Comparison of ENCODE assay signal across 1 cellular context in genomic region chr1:86435327-86435726, GRCh38.
A peak's percentile ranks its signal among the peaks of the same experiment; 100 is the strongest.
TF ChIP-seq lines count a peak whose summit lies in the region.

No MANE protein-coding gene starts in this region.

TF ChIP-seq in K562, 482 proteins besides CTCF, POLR2A, EP300 and RAD21:
- TF ChIP-seq TAL1 (IDR thresholded peaks at IDR 0.05): peak; percentile 80
- TF ChIP-seq NFIC (IDR thresholded peaks at IDR 0.05): 0 out of 2 replicates have a peak, but pooled peaks have one; percentile 12
- peak; percentile 72 for TF ChIP-seq NFE2 (IDR thresholded peaks at IDR 0.05; ENCODE audit: low read depth)
- 0 out of 2 replicates have a peak, but pooled peaks have one; percentile 26 for TF ChIP-seq FOXA1 (IDR thresholded peaks at IDR 0.05; ENCODE audit: borderline replicate concordance)
- TF ChIP-seq TRIM25 (IDR thresholded peaks at IDR 0.05; ENCODE audit: borderline replicate concordance): no peak
- peak; percentile 18 for TF ChIP-seq MEIS2 (IDR thresholded peaks at IDR 0.05; ENCODE audit: partially characterized antibody)
- TF ChIP-seq CBFA2T2 (conservative IDR thresholded peaks at IDR 0.05): peak; percentile 60; the same call in 1 of the 2 replicates
- 0 out of 4 replicates have a peak, but pooled peaks of 1 of the 2 experiments have one; percentile 13 for TF ChIP-seq TRIM24 (IDR thresholded peaks at IDR 0.05)
- TF ChIP-seq HES1 (IDR thresholded peaks at IDR 0.05; ENCODE audit: low read depth): peak; percentile 67; the same call in 1 of the 2 replicates
- TF ChIP-seq DMBX1 (CRISPR knock-in tag; IDR thresholded peaks at IDR 0.05; ENCODE audit: borderline replicate concordance): no peak
- TF ChIP-seq ETV1 (tag; conservative IDR thresholded peaks at IDR 0.05; ENCODE audit: low read depth): no peak
- peak; percentile 88; the same call in 1 of the 2 replicates for TF ChIP-seq SMARCE1 (IDR thresholded peaks at IDR 0.05)
- TF ChIP-seq IRF2 (CRISPR knock-in tag; IDR thresholded peaks at IDR 0.05): no peak
- TF ChIP-seq CEBPG (CRISPR knock-in tag; IDR thresholded peaks at IDR 0.05): no peak
- no peak for TF ChIP-seq CEBPG (tag; conservative IDR thresholded peaks at IDR 0.05 in 1 of 2, IDR thresholded peaks at IDR 0.05 in 1 of 2)
- no peak for TF ChIP-seq ERF (CRISPR knock-in tag; IDR thresholded peaks at IDR 0.05)
- peak; percentile 42; the same call in 1 of the 2 replicates for TF ChIP-seq GATA2 (CRISPR knock-in tag; IDR thresholded peaks at IDR 0.05)
- TF ChIP-seq TCF3 (CRISPR knock-in tag; IDR thresholded peaks at IDR 0.05): peak; percentile 63; the same call in 1 of the 2 replicates
- no peak for TF ChIP-seq CBFB (CRISPR knock-in tag; IDR thresholded peaks at IDR 0.05)
- TF ChIP-seq ESRRB (CRISPR knock-in tag; IDR thresholded peaks at IDR 0.05; ENCODE audit: borderline replicate concordance): no peak
- TF ChIP-seq ARID1B (IDR thresholded peaks at IDR 0.05): peak; percentile 87
- TF ChIP-seq ZNF184 (CRISPR knock-in tag; IDR thresholded peaks at IDR 0.05): no peak
- TF ChIP-seq U2AF2 (optimal IDR thresholded peaks at IDR 0.05; ENCODE audit: low read depth, low read length): no peak
- TF ChIP-seq NCOR1 (IDR thresholded peaks at IDR 0.05): peak; percentile 46; the same call in 1 of the 2 replicates
- 0 out of 2 replicates have a peak, but pooled peaks have one; percentile 25 for TF ChIP-seq PYGO2 (tag; IDR thresholded peaks at IDR 0.05)
- TF ChIP-seq RCOR1 (IDR thresholded peaks at IDR 0.05; ENCODE audit: borderline replicate concordance in 1 of 2, low read depth in 2 of 2, low read length in 2 of 2): peak in 1 of 2 experiments; percentile 82; a peak in 2 of 4 replicates
- peak; percentile 85; the same call in 1 of the 2 replicates for TF ChIP-seq TEAD4 (IDR thresholded peaks at IDR 0.05; ENCODE audit: low read length)
- TF ChIP-seq TEAD4 (CRISPR knock-in tag; IDR thresholded peaks at IDR 0.05; ENCODE audit: borderline replicate concordance): no peak
- no peak for TF ChIP-seq YY1 (IDR thresholded peaks at IDR 0.05; ENCODE audit: borderline replicate concordance in 1 of 3, control insufficient read depth in 1 of 3, extremely low read depth in 1 of 3, insufficient read depth in 3 of 3, insufficient read length in 1 of 3, insufficient replicate concordance in 2 of 3, low read depth in 1 of 3, low read length in 2 of 3)
- TF ChIP-seq TBL1XR1 (IDR thresholded peaks at IDR 0.05; ENCODE audit: low read length in 2 of 2): 0 out of 4 replicates have a peak, but pooled peaks of 1 of the 2 experiments have one; percentile 15
- TF ChIP-seq FOXA3 (CRISPR knock-in tag; conservative IDR thresholded peaks at IDR 0.05 in 1 of 2, IDR thresholded peaks at IDR 0.05 in 1 of 2): peak in 1 of 2 experiments; percentile 99; a peak in 2 of 4 replicates
- peak; percentile 56 for TF ChIP-seq FOSL1 (tag; conservative IDR thresholded peaks at IDR 0.05)
- 0 out of 2 replicates have a peak, but pooled peaks have one; percentile 29 for TF ChIP-seq HIVEP1 (CRISPR knock-in tag; IDR thresholded peaks at IDR 0.05)
- TF ChIP-seq ZNF79 (CRISPR knock-in tag; IDR thresholded peaks at IDR 0.05; ENCODE audit: low read depth): no peak
- 0 out of 2 replicates have a peak, but pooled peaks have one; percentile 28 for TF ChIP-seq SMAD3 (CRISPR knock-in tag; conservative IDR thresholded peaks at IDR 0.05)
- peak; percentile 35; the same call in 1 of the 2 replicates for TF ChIP-seq ZNF449 (CRISPR knock-in tag; IDR thresholded peaks at IDR 0.05)
- TF ChIP-seq CBFA2T3 (IDR thresholded peaks at IDR 0.05): peak; percentile 71
- TF ChIP-seq, protein P1, sequence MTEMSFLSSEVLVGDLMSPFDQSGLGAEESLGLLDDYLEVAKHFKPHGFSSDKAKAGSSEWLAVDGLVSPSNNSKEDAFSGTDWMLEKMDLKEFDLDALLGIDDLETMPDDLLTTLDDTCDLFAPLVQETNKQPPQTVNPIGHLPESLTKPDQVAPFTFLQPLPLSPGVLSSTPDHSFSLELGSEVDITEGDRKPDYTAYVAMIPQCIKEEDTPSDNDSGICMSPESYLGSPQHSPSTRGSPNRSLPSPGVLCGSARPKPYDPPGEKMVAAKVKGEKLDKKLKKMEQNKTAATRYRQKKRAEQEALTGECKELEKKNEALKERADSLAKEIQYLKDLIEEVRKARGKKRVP (CRISPR knock-in tag; IDR thresholded peaks at IDR 0.05): 0 out of 2 replicates have a peak, but pooled peaks have one; percentile 12
- TF ChIP-seq SOX6 (IDR thresholded peaks at IDR 0.05): peak; percentile 88
- TF ChIP-seq TEAD1 (CRISPR knock-in tag; IDR thresholded peaks at IDR 0.05): 0 out of 4 replicates have a peak, but pooled peaks of 1 of the 2 experiments have one; percentile 54
- TF ChIP-seq DDX20 (tag; IDR thresholded peaks at IDR 0.05; ENCODE audit: low read depth): no peak
- TF ChIP-seq CCNT2 (IDR thresholded peaks at IDR 0.05; ENCODE audit: borderline replicate concordance, extremely low read depth, insufficient read length, low read depth, low read length): peak; percentile 56
- TF ChIP-seq JUNB (CRISPR knock-in tag; conservative IDR thresholded peaks at IDR 0.05): no peak
- TF ChIP-seq E2F1 (CRISPR knock-in tag; IDR thresholded peaks at IDR 0.05): no peak
- 0 out of 2 replicates have a peak, but pooled peaks have one; percentile 35 for TF ChIP-seq ELF1 (tag; IDR thresholded peaks at IDR 0.05)
- TF ChIP-seq ZNF609 (CRISPR knock-in tag; IDR thresholded peaks at IDR 0.05; ENCODE audit: borderline replicate concordance): no peak
- no peak for TF ChIP-seq ZNF282 (CRISPR knock-in tag; IDR thresholded peaks at IDR 0.05)
- peak; percentile 57; the same call in 1 of the 2 replicates for TF ChIP-seq FOXJ2 (tag; IDR thresholded peaks at IDR 0.05)
- peak; percentile 12; the same call in 1 of the 2 replicates for TF ChIP-seq JUND (IDR thresholded peaks at IDR 0.05; ENCODE audit: borderline replicate concordance, low read depth, low read length)
- no peak; the same call in 2 of the 3 replicates for TF ChIP-seq JUND (tag; IDR thresholded peaks at IDR 0.05; ENCODE audit: borderline replicate concordance, low read depth, low read length)
- no peak for TF ChIP-seq TCF7 (IDR thresholded peaks at IDR 0.05; ENCODE audit: borderline replicate concordance)
- TF ChIP-seq SMARCA4 (IDR thresholded peaks at IDR 0.05): peak; percentile 71; the same call in 1 of the 2 replicates
- TF ChIP-seq DPF2 (IDR thresholded peaks at IDR 0.05): peak; percentile 57; the same call in 1 of the 2 replicates
- no peak for TF ChIP-seq TAF1 (IDR thresholded peaks at IDR 0.05; ENCODE audit: control insufficient read depth, extremely low read depth, insufficient read depth, low read length, severe bottlenecking)
- TF ChIP-seq MTA2 (IDR thresholded peaks at IDR 0.05; ENCODE audit: low read depth): peak; percentile 41; the same call in 1 of the 2 replicates
- no peak for TF ChIP-seq ZNF263 (CRISPR knock-in tag; IDR thresholded peaks at IDR 0.05; ENCODE audit: borderline replicate concordance)
- no peak for TF ChIP-seq HNRNPLL (IDR thresholded peaks at IDR 0.05; ENCODE audit: low read depth, low read length, poor library complexity, severe bottlenecking)
- TF ChIP-seq PML (IDR thresholded peaks at IDR 0.05; ENCODE audit: low read length): peak; percentile 45; the same call in 1 of the 2 replicates
- TF ChIP-seq TARDBP (IDR thresholded peaks at IDR 0.05): no peak
- peak; percentile 53; the same call in 1 of the 2 replicates for TF ChIP-seq KLF16 (IDR thresholded peaks at IDR 0.05)
TF ChIP-seq in K562: peak in this region for 35.
